In the genomic region with DNA sequence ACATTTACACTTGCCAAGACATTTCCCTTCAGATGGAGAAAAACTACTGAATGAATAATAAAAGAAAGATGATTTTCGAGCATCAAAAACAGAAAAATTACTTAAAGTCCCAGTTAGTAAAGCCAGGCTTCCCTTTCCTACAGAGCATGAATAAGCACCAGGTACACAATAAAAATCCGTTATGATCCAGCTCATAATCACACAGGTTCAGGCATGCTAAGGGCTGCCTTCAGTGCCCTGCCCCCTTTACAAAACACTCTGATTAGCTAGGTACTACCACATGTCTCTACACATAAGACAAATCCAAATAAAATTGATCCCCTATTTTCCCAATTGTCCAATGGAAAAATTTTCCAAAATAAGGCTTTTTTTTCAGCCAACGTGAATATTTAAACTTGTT, we compare ENCODE assay signal across 21 cellular contexts.
"Had no signal": no experiment of that assay in that cellular context is flagged by ENCODE, and none has a peak within 500 bp of the region (broad histone marks: within the 10 kb centered on the region; RNA-seq: fewer than 3 reads in every experiment).

No MANE protein-coding gene starts in this region.

- DNase-seq: IMR-90, Karpas-422, KG1, MM.1S, NCI-H1105, NCI-H1417, NCI-H1436 treated with DMSO at 0.1 percent for 48 hours, NCI-H1694, NCI-H187 treated with DMSO at 0.1 percent for 48 hours, NCI-H2029 treated with DMSO at 0.1 percent for 48 hours, NCI-H2171 treated with DMSO at 0.1 percent for 48 hours, NCI-H345, NCI-H446 treated with DMSO at 0.1 percent for 48 hours, NCI-H510A treated with DMSO at 0.1 percent for 48 hours, RPMI8226, SHP77 treated with DMSO at 0.1 percent for 48 hours, SJCRH30 had no signal

- ATAC-seq: HepG2, Right ventricle myocardium inferior, SK-N-SH treated with all-trans-retinoic acid at 6 μM for 48 hours had no signal

- H3K27ac ChIP-seq: SJCRH30 had no signal

- H3K4me3 ChIP-seq: SJCRH30 had no signal

- FAIRE-seq: HepG2, RCC 7860 had no signal

- H3K4me1 ChIP-seq: SJCRH30 had no signal

- H3K36me3 ChIP-seq: SJCRH30 had no signal

- H3K9me3 ChIP-seq: SJCRH30 had no signal

- H3K27me3 ChIP-seq: SJCRH30 had no signal
